Comparison of ENCODE assay signal across 8 cellular contexts in the genomic region with DNA sequence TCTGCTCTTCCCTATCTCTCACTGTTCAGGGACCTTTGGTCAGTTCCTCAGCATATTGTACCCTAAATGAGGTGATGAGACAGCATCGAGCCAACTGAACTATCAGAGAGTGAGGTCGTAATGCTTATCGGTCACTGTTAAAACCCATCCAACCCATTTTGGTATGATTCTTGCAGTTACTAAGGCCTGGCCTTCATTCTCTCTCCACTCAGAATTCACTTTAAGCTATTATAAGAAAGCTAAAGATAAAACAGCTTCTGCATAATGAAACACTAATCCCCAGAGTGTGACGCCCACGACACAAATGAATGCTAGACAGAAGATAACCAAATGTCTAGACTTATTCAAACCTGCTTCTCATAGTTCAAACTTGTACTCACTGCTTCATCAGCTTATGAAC.
DNase-seq lines count a peak whose midpoint lies in the region; ATAC-seq lines count a peak whose summit lies in the region.
"Had no signal": no experiment of that assay in that cellular context is flagged by ENCODE, and none has a peak within 500 bp of the region (broad histone marks: within the 10 kb centered on the region; RNA-seq: fewer than 3 reads in every experiment).

No MANE protein-coding gene starts in this region.

- POLR2A ChIA-PET in activated CD4-positive, alpha-beta T cell treated with anti-CD3 and anti-CD28 coated beads, Interleukin-2, amount 10 ng/mL, durations not matched to agents 7 days and 5 days (lab: Charles Lee): interaction anchor here (0.5 kb wide), 1 partner anchor 98 kb away, joined by 3 read pairs; no protein-coding TSS in a partner anchor

- H3K36me3 Mint-ChIP-seq in activated CD4-positive, alpha-beta T cell treated with anti-CD3 and anti-CD28 coated beads, Interleukin-2, amount 10 ng/mL, durations not matched to agents 7 days and 5 days (ENCODE audit: low read depth): peaks cover 3% of the 10 kb centered on the region

- peak overlapping the region; percentile 37 for H3K4me3 Mint-ChIP-seq in activated CD4-positive, alpha-beta T cell treated with anti-CD3 and anti-CD28 coated beads, Interleukin-2, amount 10 ng/mL, durations not matched to agents 7 days and 5 days

- H3K4me1 Mint-ChIP-seq in activated CD4-positive, alpha-beta T cell treated with anti-CD3 and anti-CD28 coated beads, Interleukin-2, amount 10 ng/mL, durations not matched to agents 7 days and 5 days: peaks cover 37% of the 10 kb centered on the region

- no peaks in the 10 kb centered on the region for H3K27me3 Mint-ChIP-seq in activated CD4-positive, alpha-beta T cell treated with anti-CD3 and anti-CD28 coated beads, Interleukin-2, amount 10 ng/mL, durations not matched to agents 7 days and 5 days

- ATAC-seq in GM19035 (IDR thresholded peaks at IDR 0.05; ENCODE audit: unreplicated experiment) (peak; percentile 62), HG02763 (IDR thresholded peaks at IDR 0.05; ENCODE audit: unreplicated experiment) (peak; percentile 56)
- ATAC-seq: Panc1 had no signal

- CTCF ChIA-PET in activated CD4-positive, alpha-beta T cell treated with anti-CD3 and anti-CD28 coated beads, Interleukin-2, amount 10 ng/mL, durations not matched to agents 7 days and 5 days (lab: Charles Lee): interaction anchor here (0.6 to 2.8 kb wide), 9 partner anchors 8 to 1741 kb away, joined by 3 to 10 read pairs (median 3); partner anchors contain the start of genes KDM1B and TPMT

- H3K27ac Mint-ChIP-seq in activated CD4-positive, alpha-beta T cell treated with anti-CD3 and anti-CD28 coated beads, Interleukin-2, amount 10 ng/mL, durations not matched to agents 7 days and 5 days: peak overlapping the region; percentile 92

- no peak for DNase-seq in activated CD4-positive, alpha-beta T cell treated with anti-CD3 and anti-CD28 coated beads, Interleukin-2, amount 10 ng/mL, durations not matched to agents 7 days and 5 days
- DNase-seq in putamen (ENCODE audit: low spot score) (peak; percentile 65), SIG-M5 (lab: John Stamatoyannopoulos, UW) (no peak), NCI-H1417 treated with DMSO at 0.1 percent for 48 hours (lab: John Stamatoyannopoulos, UW) (no peak), ureter (ENCODE audit: low spot score) (no peak)

- no peaks in the 10 kb centered on the region for H3K9me3 Mint-ChIP-seq in activated CD4-positive, alpha-beta T cell treated with anti-CD3 and anti-CD28 coated beads, Interleukin-2, amount 10 ng/mL, durations not matched to agents 7 days and 5 days
